In the genomic region with DNA sequence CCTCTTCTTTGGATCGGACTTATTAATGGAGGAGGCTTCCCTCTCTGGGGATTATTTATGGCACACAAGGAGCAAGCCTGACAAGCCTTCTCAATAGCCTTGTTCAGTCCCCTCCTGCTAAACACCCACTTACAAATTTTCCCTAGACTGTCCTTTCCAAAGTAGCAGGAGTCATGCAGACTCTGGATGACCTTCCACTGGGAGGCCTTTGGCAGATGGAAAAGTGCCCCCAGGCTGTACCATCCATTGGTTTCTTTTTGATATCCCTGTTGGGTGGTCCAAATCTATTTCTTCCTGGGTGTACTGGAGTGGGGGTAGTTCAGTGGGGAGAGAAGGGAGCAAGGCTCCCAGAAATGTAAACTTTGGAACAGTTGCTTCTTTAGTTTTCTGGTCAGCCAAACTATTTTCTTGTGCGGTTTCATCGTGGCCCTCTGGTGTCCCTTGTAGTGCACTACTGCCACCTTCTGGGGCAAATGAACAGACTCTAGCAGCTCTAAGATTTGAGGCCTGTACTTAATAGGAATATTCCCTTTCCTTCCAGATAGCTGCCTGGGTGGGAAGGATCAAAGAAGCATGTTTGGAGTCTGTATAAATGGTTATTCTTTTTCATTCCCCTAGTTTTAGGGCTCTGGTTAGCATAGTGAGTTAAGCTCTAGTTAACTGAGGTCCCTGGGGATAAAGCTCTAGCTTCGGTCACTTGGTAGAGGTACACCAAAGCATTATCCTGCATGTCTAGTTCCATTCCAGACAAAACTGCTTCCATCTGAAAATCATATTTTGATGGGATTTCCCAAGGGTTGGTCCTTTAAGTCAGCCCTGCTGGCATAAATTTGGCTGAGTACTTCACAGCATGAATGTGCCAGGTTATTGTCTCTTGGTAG, we compare ENCODE assay signal across 8 cellular contexts.
DNase-seq lines count a peak whose midpoint lies in the region; ATAC-seq and TF ChIP-seq lines count a peak whose summit lies in the region.

No MANE protein-coding gene starts in this region.

- H3K36me3 Mint-ChIP-seq in activated T-cell treated with anti-CD3 and anti-CD28 coated beads, Interleukin-2, amount 50 U/mL, for 4 hours (ENCODE audit: insufficient read depth) = no peaks in the 10 kb centered on the region

- no peaks in the 10 kb centered on the region for H3K27me3 ChIP-seq in Karpas-422 (ENCODE audit: low read length)
- H3K27me3 ChIP-seq in SK-N-SH (ENCODE audit: insufficient read depth) = no peaks in the 10 kb centered on the region

- no peak overlapping the region for H3K4me3 Mint-ChIP-seq in activated T-cell treated with anti-CD3 and anti-CD28 coated beads, Interleukin-2, amount 50 U/mL, for 4 hours

- TF ChIP-seq CTCF in SK-N-SH (IDR thresholded peaks at IDR 0.05) (peak; percentile 79), fibroblast of villous mesenchyme (IDR thresholded peaks at IDR 0.05; ENCODE audit: insufficient read depth, low read depth, low read length) (peak; percentile 63)

- H3K9ac ChIP-seq in Karpas-422 (ENCODE audit: low read length) (no peak overlapping the region), SK-N-SH (no peak overlapping the region)

- H3K9me2 ChIP-seq in Karpas-422 (replicated peaks; ENCODE audit: insufficient read depth, low read length) (no peaks in the 10 kb centered on the region), SK-N-SH (no peaks in the 10 kb centered on the region)

- no peaks in the 10 kb centered on the region for H3F3A ChIP-seq in SK-N-SH (replicated peaks; ENCODE audit: insufficient read depth)

- ATAC-seq in Right ventricle myocardium superior (ENCODE audit: poor library complexity) (peak; percentile 46), GM21786 (IDR thresholded peaks at IDR 0.05; ENCODE audit: unreplicated experiment) (peak; percentile 88)
- ATAC-seq in activated T-cell treated with anti-CD3 and anti-CD28 coated beads, Interleukin-2, amount 50 U/mL, for 4 hours = no peak

- DNase-seq in Right ventricle myocardium superior (no peak), cardiac septum (ENCODE audit: low spot score) (no peak), Karpas-422 (peak; percentile 81), SK-N-SH (no peak), fibroblast of villous mesenchyme (ENCODE audit: low read depth) (peak; percentile 59), putamen (ENCODE audit: low spot score) (peak; percentile 52)
- DNase-seq in activated T-cell treated with anti-CD3 and anti-CD28 coated beads, Interleukin-2, amount 50 U/mL, for 4 hours = no peak

- no peaks in the 10 kb centered on the region for H3K9me3 ChIP-seq in Karpas-422 (ENCODE audit: low read length)
- H3K9me3 ChIP-seq in SK-N-SH = no peaks in the 10 kb centered on the region

- no peaks in the 10 kb centered on the region for H3K79me2 ChIP-seq in Karpas-422 (ENCODE audit: low read length)
- no peaks in the 10 kb centered on the region for H3K79me2 ChIP-seq in SK-N-SH (ENCODE audit: insufficient read depth)

- TF ChIP-seq EP300 in SK-N-SH (IDR thresholded peaks at IDR 0.05; ENCODE audit: borderline replicate concordance in 1 of 2, low read depth in 1 of 2, low read length in 1 of 2) = no peak

- H3K27me3 Mint-ChIP-seq in activated T-cell treated with anti-CD3 and anti-CD28 coated beads, Interleukin-2, amount 50 U/mL, for 4 hours (ENCODE audit: low read depth) = no peaks in the 10 kb centered on the region

- H3K4me3 ChIP-seq in Karpas-422 (ENCODE audit: low read length) (no peak overlapping the region), SK-N-SH (ENCODE audit: low read depth in 2 of 2, low read length in 1 of 2) (peak overlapping the region in 1 of 2 experiments; percentile 31; a peak in 1 of 4 replicates), fibroblast of villous mesenchyme (ENCODE audit: low read depth, low read length) (no peak overlapping the region)

- H3K36me3 ChIP-seq in Karpas-422 (ENCODE audit: insufficient read depth, low read length) = no peaks in the 10 kb centered on the region
- H3K36me3 ChIP-seq in SK-N-SH (replicated peaks in 1 of 2; ENCODE audit: control insufficient read depth in 1 of 2, insufficient read depth in 2 of 2, low read length in 1 of 2) = no peaks in the 10 kb centered on the region

- intact Hi-C loops in Right ventricle myocardium superior (cut with DNase I) = no loop called here
- intact Hi-C loops in cardiac septum (cut with DNase I) = no loop called here

- POLR2A ChIA-PET in SK-N-SH (lab: Yijun Ruan, JAX) = no interaction called here

- H4K20me1 ChIP-seq in Karpas-422 (ENCODE audit: insufficient read depth, low read depth, low read length) = no peaks in the 10 kb centered on the region
- H4K20me1 ChIP-seq in SK-N-SH (ENCODE audit: insufficient read depth) = no peaks in the 10 kb centered on the region

- H3K4me1 ChIP-seq in Karpas-422 (ENCODE audit: low read length) (no peaks in the 10 kb centered on the region), SK-N-SH (ENCODE audit: control insufficient read depth in 1 of 2, insufficient read depth in 2 of 2, low read depth in 1 of 2, low read length in 1 of 2) (peaks cover 0 to 11% of the 10 kb centered on the region in 2 experiments; a peak in 2 of 4 replicates)

- H3K4me2 ChIP-seq in Karpas-422 (ENCODE audit: low read depth, low read length, poor library complexity, severe bottlenecking) (no peak overlapping the region), SK-N-SH (no peak overlapping the region)

- 79% methylated on average over 4 of the region's 4 CpGs for WGBS in SK-N-SH (ENCODE audit: low lambda C conversion rate)

- no peaks in the 10 kb centered on the region for H3K9me3 Mint-ChIP-seq in activated T-cell treated with anti-CD3 and anti-CD28 coated beads, Interleukin-2, amount 50 U/mL, for 4 hours

- no peaks in the 10 kb centered on the region for H3K4me1 Mint-ChIP-seq in activated T-cell treated with anti-CD3 and anti-CD28 coated beads, Interleukin-2, amount 50 U/mL, for 4 hours (ENCODE audit: low read depth)

- CTCF ChIA-PET in SK-N-SH (lab: Yijun Ruan, JAX) = interaction anchor here (1.4 kb wide), 1 partner anchor 1975 kb away, joined by 4 read pairs; no protein-coding TSS in a partner anchor

- H3K27ac ChIP-seq in Karpas-422 (ENCODE audit: low read length) (no peak overlapping the region), SK-N-SH (ENCODE audit: low read depth in 2 of 2, low read length in 1 of 2) (no peak overlapping the region)

- peak; percentile 72 for TF ChIP-seq RAD21 in SK-N-SH (IDR thresholded peaks at IDR 0.05; ENCODE audit: low read length)

- H2AFZ ChIP-seq in Karpas-422 (ENCODE audit: low read length) (no peak overlapping the region), SK-N-SH (ENCODE audit: low read depth) (no peak overlapping the region)

TF ChIP-seq in SK-N-SH, 30 proteins besides CTCF, POLR2A, EP300 and RAD21:
- TF ChIP-seq SMC3 (IDR thresholded peaks at IDR 0.05; ENCODE audit: low read depth, low read length) (peak; percentile 59), GABPA (IDR thresholded peaks at IDR 0.05; ENCODE audit: low read depth) (no peak)

Comparison
In these comparisons a context has a peak if more than half of its experiments do, and no peak if none do; other contexts are left out.
1. ATAC-seq: peak in Right ventricle myocardium superior (single experiment) and GM21786 (single experiment); none in activated T-cell treated with anti-CD3 and anti-CD28 coated beads, Interleukin-2, amount 50 U/mL, for 4 hours (0 of 2).
2. DNase-seq: peak in Karpas-422 (single experiment), fibroblast of villous mesenchyme (single experiment) and putamen (single experiment); none in Right ventricle myocardium superior (single experiment), cardiac septum (single experiment), SK-N-SH (single experiment) and activated T-cell treated with anti-CD3 and anti-CD28 coated beads, Interleukin-2, amount 50 U/mL, for 4 hours (single experiment).